In the genomic region with DNA sequence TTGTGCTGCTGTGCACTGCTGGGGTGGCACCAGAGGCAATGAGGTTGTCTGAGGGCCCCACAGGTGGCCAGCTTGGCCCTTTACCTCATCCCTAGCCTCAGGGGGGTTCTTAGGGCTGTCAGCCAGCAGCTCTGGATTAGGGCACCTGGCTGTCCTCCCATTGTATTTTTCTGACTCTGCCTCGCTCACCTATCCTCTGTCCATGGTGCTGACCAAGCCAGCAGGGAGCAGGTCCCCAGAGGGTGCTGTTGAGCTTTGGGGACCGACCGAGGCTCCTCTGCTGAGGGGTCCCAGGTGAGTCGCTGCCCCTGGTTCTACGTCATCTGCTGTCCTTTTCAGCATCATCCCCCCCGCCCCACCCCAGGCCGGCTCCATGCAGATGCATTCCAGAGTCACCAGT, we compare ENCODE assay signal across 24 cellular contexts. TPM values are rescaled to one million over a fixed set of nuclear protein-coding genes. Genes with fewer than 3 reads are reported as not detected.
"Had no signal": no experiment of that assay in that cellular context is flagged by ENCODE, and none has a peak within 500 bp of the region (broad histone marks: within the 10 kb centered on the region; RNA-seq: fewer than 3 reads in every experiment).

No MANE protein-coding gene starts in this region.

- H3K4me1 Mint-ChIP-seq: activated B cell treated with CpG ODN at 0.5 μM for 24 hours; activated CD4-positive, alpha-beta T cell treated with anti-CD3 and anti-CD28 coated beads, Interleukin-2, amount 10 ng/mL, durations not matched to agents 24 days and 14 days; activated naive CD8-positive, alpha-beta T cell treated with anti-CD3 and anti-CD28 coated beads, Interleukin-2, amount 10 ng/mL, durations not matched to agents 7 days and 5 days; mesothelial cell of epicardium; nephron progenitor cell; stimulated activated naive B cell treated with anti-CD40 and anti-IgM and Interleukin-4, amounts not matched to agents 10 μg/mL and 1 μg/mL and 100 μg/mL, for 72 hours had no signal

- H3K36me3 ChIP-seq: gastrocnemius medialis, heart left ventricle, right atrium auricular region, tibial artery had no signal

- H3K36me3 Mint-ChIP-seq: activated naive CD8-positive, alpha-beta T cell treated with anti-CD3 and anti-CD28 coated beads, Interleukin-2, amount 10 ng/mL, durations not matched to agents 7 days and 5 days had no signal

- H3K27me3 ChIP-seq: gastrocnemius medialis, right atrium auricular region, tibial artery had no signal

- H3K27me3 Mint-ChIP-seq: activated B cell treated with CpG ODN at 0.5 μM for 24 hours; activated CD4-positive, alpha-beta T cell treated with anti-CD3 and anti-CD28 coated beads, Interleukin-2, amount 10 ng/mL, durations not matched to agents 24 days and 14 days; activated naive CD8-positive, alpha-beta T cell treated with anti-CD3 and anti-CD28 coated beads, Interleukin-2, amount 10 ng/mL, durations not matched to agents 7 days and 5 days; dendritic cell treated with granulocyte-macrophage colony-stimulating factor and Interleukin-4, amounts not matched to agents 40 ng/mL and 50 ng/mL, for 4 days had no signal

- H3K4me3 Mint-ChIP-seq: activated B cell treated with CpG ODN at 0.5 μM for 24 hours; activated CD4-positive, alpha-beta T cell treated with anti-CD3 and anti-CD28 coated beads, Interleukin-2, amount 10 ng/mL, durations not matched to agents 24 days and 14 days; activated naive CD8-positive, alpha-beta T cell treated with anti-CD3 and anti-CD28 coated beads, Interleukin-2, amount 10 ng/mL, durations not matched to agents 7 days and 5 days; activated T-cell treated with anti-CD3 and anti-CD28 coated beads, Interleukin-2, amount 50 U/mL, for 72 hours; dendritic cell treated with granulocyte-macrophage colony-stimulating factor and Interleukin-4, amounts not matched to agents 40 ng/mL and 50 ng/mL, for 4 days; effector memory CD8-positive, alpha-beta T cell; mesothelial cell of epicardium; nephron progenitor cell; stimulated activated naive B cell treated with anti-CD40 and anti-IgM and Interleukin-4, amounts not matched to agents 10 μg/mL and 1 μg/mL and 100 μg/mL, for 72 hours; T-helper 1 cell treated with Interleukin-12 subunit alpha and Interleukin-12 subunit beta and Interleukin-4 antibody, amounts not matched to agents 30 μg/mL and 1 μg/mL, for 36 hours had no signal

- DNase-seq: activated B cell treated with CpG ODN at 0.5 μM for 24 hours; activated CD4-positive, alpha-beta T cell treated with anti-CD3 and anti-CD28 coated beads, Interleukin-2, amount 10 ng/mL, durations not matched to agents 24 days and 14 days; activated CD8-positive, alpha-beta memory T cell treated with anti-CD3 and anti-CD28 coated beads, Interleukin-2, amount 50 U/mL, for 48 hours; activated gamma-delta T cell treated with Interleukin-2 at 50 U/mL for 16 hours; activated naive CD8-positive, alpha-beta T cell treated with anti-CD3 and anti-CD28 coated beads, Interleukin-2, amount 10 ng/mL, durations not matched to agents 7 days and 5 days; activated T-cell treated with anti-CD3 and anti-CD28 coated beads, Interleukin-2, amount 50 U/mL, for 72 hours; effector memory CD8-positive, alpha-beta T cell; gastrocnemius medialis; left cardiac atrium; nephron progenitor cell; occipital lobe; stimulated activated CD4-positive, alpha-beta T cell treated with anti-CD3 and anti-CD28 coated beads, Interleukin-2, amount 100 ng/mL, for 48 hours; stimulated activated naive B cell treated with anti-CD40 and anti-IgM and Interleukin-4, amounts not matched to agents 10 μg/mL and 1 μg/mL and 100 μg/mL, for 72 hours; tibial artery had no signal

- H3K9me3 ChIP-seq: gastrocnemius medialis, right atrium auricular region had no signal

- H3K4me3 ChIP-seq: gastrocnemius medialis, heart left ventricle, lung, right atrium auricular region, tibial artery had no signal

- H3K27ac ChIP-seq: gastrocnemius medialis, heart left ventricle, right atrium auricular region, tibial artery had no signal

- H3K27ac Mint-ChIP-seq: activated B cell treated with CpG ODN at 0.5 μM for 24 hours; activated CD4-positive, alpha-beta T cell treated with anti-CD3 and anti-CD28 coated beads, Interleukin-2, amount 10 ng/mL, durations not matched to agents 24 days and 14 days; activated naive CD8-positive, alpha-beta T cell treated with anti-CD3 and anti-CD28 coated beads, Interleukin-2, amount 10 ng/mL, durations not matched to agents 7 days and 5 days; activated T-cell treated with anti-CD3 and anti-CD28 coated beads, Interleukin-2, amount 50 U/mL, for 72 hours; dendritic cell treated with granulocyte-macrophage colony-stimulating factor and Interleukin-4, amounts not matched to agents 40 ng/mL and 50 ng/mL, for 4 days; effector memory CD8-positive, alpha-beta T cell; mesothelial cell of epicardium; nephron progenitor cell; stimulated activated naive B cell treated with anti-CD40 and anti-IgM and Interleukin-4, amounts not matched to agents 10 μg/mL and 1 μg/mL and 100 μg/mL, for 72 hours; T-helper 1 cell treated with Interleukin-12 subunit alpha and Interleukin-12 subunit beta and Interleukin-4 antibody, amounts not matched to agents 30 μg/mL and 1 μg/mL, for 36 hours had no signal

- H3K4me1 ChIP-seq: gastrocnemius medialis, heart left ventricle, right atrium auricular region, tibial artery had no signal

RNA-seq across cellular contexts. Expression of gene ZNF735, which starts 32.1 kb away (rescaled TPM):
- total RNA-seq: activated B cell treated with CpG ODN at 0.5 μM for 24 hours; activated CD4-positive, alpha-beta T cell treated with anti-CD3 and anti-CD28 coated beads, Interleukin-2, amount 10 ng/mL, durations not matched to agents 24 days and 14 days; activated naive CD8-positive, alpha-beta T cell treated with anti-CD3 and anti-CD28 coated beads, Interleukin-2, amount 10 ng/mL, durations not matched to agents 7 days and 5 days; activated T-cell treated with anti-CD3 and anti-CD28 coated beads, Interleukin-2, amount 50 U/mL, for 72 hours; cerebellum; epithelial cell of proximal tubule; gastrocnemius medialis; heart left ventricle; left cardiac atrium; lung; mesothelial cell of epicardium; occipital lobe; posterior vena cava; right atrium auricular region; skeletal muscle tissue had no signal

RNA-seq across cellular contexts. Expression of gene ZNF679, which starts 53.3 kb away (rescaled TPM):
- total RNA-seq: activated B cell treated with CpG ODN at 0.5 μM for 24 hours; activated CD4-positive, alpha-beta T cell treated with anti-CD3 and anti-CD28 coated beads, Interleukin-2, amount 10 ng/mL, durations not matched to agents 24 days and 14 days; activated naive CD8-positive, alpha-beta T cell treated with anti-CD3 and anti-CD28 coated beads, Interleukin-2, amount 10 ng/mL, durations not matched to agents 7 days and 5 days; activated T-cell treated with anti-CD3 and anti-CD28 coated beads, Interleukin-2, amount 50 U/mL, for 72 hours; cerebellum; epithelial cell of proximal tubule; gastrocnemius medialis; heart left ventricle; left cardiac atrium; lung; mesothelial cell of epicardium; occipital lobe; posterior vena cava; right atrium auricular region; skeletal muscle tissue had no signal
